1 cellular context compared by ENCODE assay signal in genomic region chr17:41836550-41837196, GRCh38.
TF ChIP-seq lines count a peak whose summit lies in the region.

No MANE protein-coding gene starts in this region.

TF ChIP-seq in HepG2, 621 proteins besides CTCF, POLR2A, EP300 and RAD21 (continued from another document):
- TF ChIP-seq, protein P1, sequence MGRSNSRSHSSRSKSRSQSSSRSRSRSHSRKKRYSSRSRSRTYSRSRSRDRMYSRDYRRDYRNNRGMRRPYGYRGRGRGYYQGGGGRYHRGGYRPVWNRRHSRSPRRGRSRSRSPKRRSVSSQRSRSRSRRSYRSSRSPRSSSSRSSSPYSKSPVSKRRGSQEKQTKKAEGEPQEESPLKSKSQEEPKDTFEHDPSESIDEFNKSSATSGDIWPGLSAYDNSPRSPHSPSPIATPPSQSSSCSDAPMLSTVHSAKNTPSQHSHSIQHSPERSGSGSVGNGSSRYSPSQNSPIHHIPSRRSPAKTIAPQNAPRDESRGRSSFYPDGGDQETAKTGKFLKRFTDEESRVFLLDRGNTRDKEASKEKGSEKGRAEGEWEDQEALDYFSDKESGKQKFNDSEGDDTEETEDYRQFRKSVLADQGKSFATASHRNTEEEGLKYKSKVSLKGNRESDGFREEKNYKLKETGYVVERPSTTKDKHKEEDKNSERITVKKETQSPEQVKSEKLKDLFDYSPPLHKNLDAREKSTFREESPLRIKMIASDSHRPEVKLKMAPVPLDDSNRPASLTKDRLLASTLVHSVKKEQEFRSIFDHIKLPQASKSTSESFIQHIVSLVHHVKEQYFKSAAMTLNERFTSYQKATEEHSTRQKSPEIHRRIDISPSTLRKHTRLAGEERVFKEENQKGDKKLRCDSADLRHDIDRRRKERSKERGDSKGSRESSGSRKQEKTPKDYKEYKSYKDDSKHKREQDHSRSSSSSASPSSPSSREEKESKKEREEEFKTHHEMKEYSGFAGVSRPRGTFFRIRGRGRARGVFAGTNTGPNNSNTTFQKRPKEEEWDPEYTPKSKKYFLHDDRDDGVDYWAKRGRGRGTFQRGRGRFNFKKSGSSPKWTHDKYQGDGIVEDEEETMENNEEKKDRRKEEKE (IDR thresholded peaks at IDR 0.05), result no peak
- TF ChIP-seq, protein P2, sequence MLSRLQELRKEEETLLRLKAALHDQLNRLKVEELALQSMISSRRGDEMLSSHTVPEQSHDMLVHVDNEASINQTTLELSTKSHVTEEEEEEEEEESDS (CRISPR knock-in tag; IDR thresholded peaks at IDR 0.05; ENCODE audit: borderline replicate concordance), result no peak
- TF ChIP-seq ZNF609 (CRISPR knock-in tag; IDR thresholded peaks at IDR 0.05; ENCODE audit: borderline replicate concordance) (no peak), SAFB2 (CRISPR knock-in tag; IDR thresholded peaks at IDR 0.05; ENCODE audit: borderline replicate concordance, low read depth) (0 out of 2 replicates have a peak, but pooled peaks have one; percentile 33), ISL2 (CRISPR knock-in tag; IDR thresholded peaks at IDR 0.05) (peak; percentile 43; the same call in 1 of the 2 replicates), ZNF879 (CRISPR knock-in tag; IDR thresholded peaks at IDR 0.05) (no peak), ZNF597 (CRISPR knock-in tag; IDR thresholded peaks at IDR 0.05) (no peak), KIAA2018 (CRISPR knock-in tag; IDR thresholded peaks at IDR 0.05; ENCODE audit: borderline replicate concordance) (no peak), PLSCR1 (CRISPR knock-in tag; IDR thresholded peaks at IDR 0.05; ENCODE audit: borderline replicate concordance) (no peak), ZXDC (CRISPR knock-in tag; IDR thresholded peaks at IDR 0.05) (no peak), MTF2 (CRISPR knock-in tag; IDR thresholded peaks at IDR 0.05; ENCODE audit: borderline replicate concordance) (0 out of 2 replicates have a peak, but pooled peaks have one; percentile 34), FOXA1 (IDR thresholded peaks at IDR 0.05) (no peak), FOXA1 (CRISPR knock-in tag; IDR thresholded peaks at IDR 0.05) (no peak), BRD4 (CRISPR knock-in tag; IDR thresholded peaks at IDR 0.05) (peak; percentile 21; the same call in 1 of the 2 replicates), ERF (CRISPR knock-in tag; IDR thresholded peaks at IDR 0.05) (no peak), RELA (CRISPR knock-in tag; IDR thresholded peaks at IDR 0.05) (no peak), NR2F6 (IDR thresholded peaks at IDR 0.05) (no peak), NR2F6 (CRISPR knock-in tag; IDR thresholded peaks at IDR 0.05) (no peak), ZNF563 (CRISPR knock-in tag; IDR thresholded peaks at IDR 0.05) (no peak), ZFP1 (CRISPR knock-in tag; IDR thresholded peaks at IDR 0.05) (no peak), JUN (CRISPR knock-in tag; IDR thresholded peaks at IDR 0.05) (no peak), STAG1 (CRISPR knock-in tag; IDR thresholded peaks at IDR 0.05) (no peak), ARNTL (CRISPR knock-in tag; IDR thresholded peaks at IDR 0.05) (no peak), SALL2 (CRISPR knock-in tag; IDR thresholded peaks at IDR 0.05) (peak; percentile 61; the same call in 1 of the 2 replicates), ZNF770 (CRISPR knock-in tag; IDR thresholded peaks at IDR 0.05) (peak; percentile 91), MEIS2 (CRISPR knock-in tag; IDR thresholded peaks at IDR 0.05) (no peak), REPIN1 (CRISPR knock-in tag; IDR thresholded peaks at IDR 0.05; ENCODE audit: borderline replicate concordance, low read depth) (no peak), SMAD3 (CRISPR knock-in tag; IDR thresholded peaks at IDR 0.05) (no peak), ZNF30 (CRISPR knock-in tag; IDR thresholded peaks at IDR 0.05) (no peak)
- TF ChIP-seq, protein P3, sequence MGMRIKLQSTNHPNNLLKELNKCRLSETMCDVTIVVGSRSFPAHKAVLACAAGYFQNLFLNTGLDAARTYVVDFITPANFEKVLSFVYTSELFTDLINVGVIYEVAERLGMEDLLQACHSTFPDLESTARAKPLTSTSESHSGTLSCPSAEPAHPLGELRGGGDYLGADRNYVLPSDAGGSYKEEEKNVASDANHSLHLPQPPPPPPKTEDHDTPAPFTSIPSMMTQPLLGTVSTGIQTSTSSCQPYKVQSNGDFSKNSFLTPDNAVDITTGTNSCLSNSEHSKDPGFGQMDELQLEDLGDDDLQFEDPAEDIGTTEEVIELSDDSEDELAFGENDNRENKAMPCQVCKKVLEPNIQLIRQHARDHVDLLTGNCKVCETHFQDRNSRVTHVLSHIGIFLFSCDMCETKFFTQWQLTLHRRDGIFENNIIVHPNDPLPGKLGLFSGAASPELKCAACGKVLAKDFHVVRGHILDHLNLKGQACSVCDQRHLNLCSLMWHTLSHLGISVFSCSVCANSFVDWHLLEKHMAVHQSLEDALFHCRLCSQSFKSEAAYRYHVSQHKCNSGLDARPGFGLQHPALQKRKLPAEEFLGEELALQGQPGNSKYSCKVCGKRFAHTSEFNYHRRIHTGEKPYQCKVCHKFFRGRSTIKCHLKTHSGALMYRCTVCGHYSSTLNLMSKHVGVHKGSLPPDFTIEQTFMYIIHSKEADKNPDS (CRISPR knock-in tag; IDR thresholded peaks at IDR 0.05), result no peak
